8 cellular contexts compared by ENCODE assay signal in genomic region chr11:46918778-46919513, GRCh38. TPM values are rescaled to one million over a fixed set of nuclear protein-coding genes. Genes with fewer than 3 reads are reported as not detected.
DNase-seq lines count a peak whose midpoint lies in the region; ATAC-seq and TF ChIP-seq lines count a peak whose summit lies in the region.

No MANE protein-coding gene starts in this region.

- H3K4me1 ChIP-seq in OCI-LY3 (ENCODE audit: low read length) (peaks cover 18% of the 10 kb centered on the region), endodermal cell (ENCODE audit: control insufficient read depth, insufficient read depth, low read length) (no peaks in the 10 kb centered on the region), prostate gland (replicated peaks) (no peaks in the 10 kb centered on the region)

- no peak for ATAC-seq in activated CD4-positive, CD25-positive, alpha-beta regulatory T cell treated with anti-CD3 and anti-CD28 coated beads, Interleukin-2, amount 50 U/mL, for 24 hours
- ATAC-seq in HG02571 (IDR thresholded peaks at IDR 0.05; ENCODE audit: unreplicated experiment): no peak

- H3K27ac Mint-ChIP-seq in Calu3 (ENCODE audit: unreplicated experiment): no peak overlapping the region
- peak overlapping the region; percentile 67 for H3K27ac Mint-ChIP-seq in endodermal cell

- H3K79me2 ChIP-seq in OCI-LY3 (ENCODE audit: low read length): no peaks in the 10 kb centered on the region

- H3K27me3 Mint-ChIP-seq in Calu3 (ENCODE audit: unreplicated experiment) (peaks cover 53% of the 10 kb centered on the region), endodermal cell (ENCODE audit: insufficient read depth) (peaks cover 34% of the 10 kb centered on the region)

- peak overlapping the region; percentile 88 for H2AFZ ChIP-seq in OCI-LY3 (ENCODE audit: low read depth, low read length)

- peaks cover 27% of the 10 kb centered on the region for H3K27me3 ChIP-seq in OCI-LY3 (ENCODE audit: low read depth, low read length)
- peaks cover 20% of the 10 kb centered on the region for H3K27me3 ChIP-seq in endodermal cell (ENCODE audit: control insufficient read depth, insufficient read depth, low read length, poor library complexity, severe bottlenecking)
- no peaks in the 10 kb centered on the region for H3K27me3 ChIP-seq in prostate gland (replicated peaks; ENCODE audit: insufficient read depth)

- H3K4me2 ChIP-seq in OCI-LY3 (ENCODE audit: low read length): peak overlapping the region; percentile 99

- H3K27ac ChIP-seq in OCI-LY3 (ENCODE audit: low read length) (peak overlapping the region; percentile 19; the same call in 1 of the 2 replicates), endodermal cell (ENCODE audit: low read depth, low read length) (peak overlapping the region; percentile 62), prostate gland (peak overlapping the region in 1 of 2 donors; percentile 55)

- H3K4me3 Mint-ChIP-seq in Calu3 (ENCODE audit: low read depth, unreplicated experiment) (peak overlapping the region; percentile 72), endodermal cell (peak overlapping the region; percentile 68)

- no peaks in the 10 kb centered on the region for H4K20me1 ChIP-seq in OCI-LY3 (ENCODE audit: insufficient read depth, low read length)

- no peaks in the 10 kb centered on the region for H3K9me3 ChIP-seq in OCI-LY3 (ENCODE audit: insufficient read depth, low read length)
- no peaks in the 10 kb centered on the region for H3K9me3 ChIP-seq in endodermal cell (ENCODE audit: control insufficient read depth, low read length)
- no peaks in the 10 kb centered on the region for H3K9me3 ChIP-seq in prostate gland

- H3K4me1 Mint-ChIP-seq in Calu3 (ENCODE audit: low read depth, unreplicated experiment) (peaks cover 12% of the 10 kb centered on the region), endodermal cell (peaks cover 24% of the 10 kb centered on the region)

- H3K4me3 ChIP-seq in OCI-LY3 (ENCODE audit: low read length): peak overlapping the region; percentile 84
- peak overlapping the region; percentile 65 for H3K4me3 ChIP-seq in endodermal cell (ENCODE audit: low read length)
- peak overlapping the region; percentile 50 to 54 for H3K4me3 ChIP-seq in prostate gland

- intact Hi-C loops in Calu3 (cut with micrococcal nuclease; ENCODE audit: unreplicated experiment): loop anchor here (10.0 kb wide), 1 partner anchor 66 kb away; no protein-coding TSS in a partner anchor
- intact Hi-C loops in prostate gland (cut with DNase I): no loop called here

- H3K36me3 ChIP-seq in OCI-LY3 (replicated peaks; ENCODE audit: low read depth, low read length) (no peaks in the 10 kb centered on the region), endodermal cell (ENCODE audit: control insufficient read depth, insufficient read depth, low read length) (no peaks in the 10 kb centered on the region), prostate gland (no peaks in the 10 kb centered on the region)

- DNase-seq in Calu3: no peak
- DNase-seq in endodermal cell: peak; percentile 79
- DNase-seq in prostate gland (ENCODE audit: low spot score): no peak
- no peak for DNase-seq in NCI-H1436 treated with DMSO at 0.1 percent for 48 hours (lab: John Stamatoyannopoulos, UW)
- DNase-seq in activated CD8-positive, alpha-beta memory T cell treated with anti-CD3 and anti-CD28 coated beads, Interleukin-2, amount 50 U/mL, for 48 hours: no peak

- H3K9me3 Mint-ChIP-seq in Calu3 (ENCODE audit: low read depth, unreplicated experiment) (no peaks in the 10 kb centered on the region), endodermal cell (no peaks in the 10 kb centered on the region)

- H3K36me3 Mint-ChIP-seq in Calu3 (ENCODE audit: insufficient read depth, unreplicated experiment) (peaks cover 19% of the 10 kb centered on the region), endodermal cell (ENCODE audit: low read depth) (no peaks in the 10 kb centered on the region)

- TF ChIP-seq POLR2A in prostate gland (IDR thresholded peaks at IDR 0.05): no peak

- CTCF ChIA-PET in Calu3 (lab: Charles Lee): interaction anchor here (0.6 kb wide), 2 partner anchors 11 to 113 kb away, joined by 3 to 4 read pairs; no protein-coding TSS in a partner anchor

- TF ChIP-seq CTCF in Calu3 (IDR thresholded peaks at IDR 0.05; ENCODE audit: unreplicated experiment): no peak
- TF ChIP-seq CTCF in OCI-LY3 (IDR thresholded peaks at IDR 0.05; ENCODE audit: low read depth, low read length): no peak
- TF ChIP-seq CTCF in endodermal cell (conservative IDR thresholded peaks at IDR 0.05): no peak
- no peak for TF ChIP-seq CTCF in prostate gland (IDR thresholded peaks at IDR 0.05)

- 2 to 3% methylated on average over 16 to 17 of the region's 17 CpGs for WGBS in endodermal cell (ENCODE audit: insufficient coverage in 1 of 2, insufficient read length in 1 of 2), 2 experiments
- 21% methylated on average over 17 of the region's 17 CpGs for WGBS in prostate gland

- H3K9ac ChIP-seq in OCI-LY3 (ENCODE audit: low read length) (peak overlapping the region; percentile 68), endodermal cell (ENCODE audit: extremely low read depth, low read length, poor library complexity, severe bottlenecking) (no peak overlapping the region)

- BruUV-seq in Calu3 (replicated peaks; lab: Mats Ljungman, UMichigan): no TSS peak

RNA-seq across cellular contexts. Expression of gene LRP4, which starts 0.6 kb away (rescaled TPM):
- total RNA-seq in Calu3 (2022) (0.80 and 1.3 TPM in 2 replicates), endodermal cell (10 to 100 TPM; 12.6 to 13.6 TPM), prostate gland (10 to 100 TPM in 1 of 2 donors, 1 to 10 TPM in 1; 8.6 to 10.8 TPM)
- polyA plus RNA-seq in endodermal cell (2013, experiment 1 of 2): 73.5 TPM
- 68.7 TPM for polyA plus RNA-seq in endodermal cell (2013, experiment 2 of 2)

RNA-seq across cellular contexts. Expression of gene CSTPP1, which starts 17.6 kb away (rescaled TPM):
- total RNA-seq in Calu3 (2022): 23.2 and 24.3 TPM in 2 replicates
- total RNA-seq in endodermal cell: 10 to 100 TPM; 46.7 to 57.6 TPM
- polyA plus RNA-seq in endodermal cell (2013, experiment 1 of 2): 77.8 TPM
- 71.3 TPM for polyA plus RNA-seq in endodermal cell (2013, experiment 2 of 2)
- total RNA-seq in prostate gland: 10 to 100 TPM; 28.5 to 47.0 TPM
